In the genomic region with DNA sequence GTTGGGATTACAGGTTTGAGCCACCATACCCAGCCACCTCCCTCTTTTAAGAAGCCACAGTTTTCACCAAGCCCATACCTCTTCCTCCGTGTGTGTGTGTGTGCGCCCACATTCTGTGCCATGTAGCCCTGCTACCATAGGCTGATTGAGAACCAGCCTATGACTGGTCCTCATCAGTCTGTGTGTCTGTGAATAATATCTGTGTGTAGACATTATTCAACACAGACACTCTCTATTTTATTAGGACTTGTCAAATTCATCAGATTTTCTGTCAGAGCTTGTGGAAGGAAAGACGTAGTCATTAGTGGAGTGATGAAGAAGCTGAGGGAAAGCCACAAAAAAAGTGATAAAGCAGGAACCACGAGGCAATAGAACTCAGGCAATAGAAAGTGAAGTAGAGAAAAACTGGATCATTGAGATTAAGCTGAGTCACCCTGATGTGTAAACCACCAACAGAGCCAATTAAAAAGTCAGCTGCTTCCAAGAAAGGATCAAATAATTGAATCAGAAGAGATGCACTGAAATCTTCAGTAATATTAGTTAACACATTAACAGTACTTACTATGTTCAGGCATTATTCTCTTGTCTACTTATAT, we compare ENCODE assay signal across 12 cellular contexts.
DNase-seq lines count a peak whose midpoint lies in the region; ATAC-seq and TF ChIP-seq lines count a peak whose summit lies in the region.
"Had no signal": no experiment of that assay in that cellular context is flagged by ENCODE, and none has a peak within 500 bp of the region (broad histone marks: within the 10 kb centered on the region; RNA-seq: fewer than 3 reads in every experiment).

No MANE protein-coding gene starts in this region.

- H3K4me3 ChIP-seq in brain microvascular endothelial cell (ENCODE audit: low read depth, low read length) = no peak overlapping the region
- H3K4me3 ChIP-seq in naive thymus-derived CD4-positive, alpha-beta T cell (ENCODE audit: low read length) = no peak overlapping the region
- H3K4me3 ChIP-seq: smooth muscle cell had no signal

- DNase-seq in DMS 273 treated with DMSO at 0.1 percent for 48 hours (lab: John Stamatoyannopoulos, UW) (peak; percentile 4), KBM-7 (peak; percentile 32), brain microvascular endothelial cell (peak; percentile 4), dedifferentiated amniotic fluid mesenchymal stem cell (ENCODE audit: extremely low spot score) (no peak)
- DNase-seq in naive thymus-derived CD4-positive, alpha-beta T cell = no peak
- DNase-seq in activated CD4-positive, alpha-beta T cell treated with anti-CD3 and anti-CD28 coated beads for 4 hours = no peak
- DNase-seq: activated effector memory CD4-positive, alpha-beta T cell treated with anti-CD3 and anti-CD28 coated beads, Interleukin-2, amount 50 U/mL, for 16 hours; DMS153; NCI-H2171 treated with DMSO at 0.1 percent for 48 hours had no signal

- no peaks in the 10 kb centered on the region for H3K27me3 ChIP-seq in brain microvascular endothelial cell (replicated peaks)
- no peaks in the 10 kb centered on the region for H3K27me3 ChIP-seq in naive thymus-derived CD4-positive, alpha-beta T cell (ENCODE audit: control insufficient read depth in 2 of 2, insufficient read depth in 2 of 2, low read length in 2 of 2)

- no peaks in the 10 kb centered on the region for H3K36me3 ChIP-seq in brain microvascular endothelial cell (replicated peaks)
- H3K36me3 ChIP-seq in naive thymus-derived CD4-positive, alpha-beta T cell (ENCODE audit: control insufficient read depth in 2 of 3, insufficient read depth in 3 of 3, low read length in 3 of 3) = no peaks in the 10 kb centered on the region

- H3K27me3 Mint-ChIP-seq in naive thymus-derived CD4-positive, alpha-beta T cell = peaks cover 0 to 10% (median 5%) of the 10 kb centered on the region in 5 donors

- H3K4me1 Mint-ChIP-seq in naive thymus-derived CD4-positive, alpha-beta T cell = peaks cover 0 to 3% (median 0%) of the 10 kb centered on the region in 7 donors

- POLR2A ChIA-PET in naive thymus-derived CD4-positive, alpha-beta T cell (lab: Charles Lee) = no interaction called here

- H3K36me3 Mint-ChIP-seq in naive thymus-derived CD4-positive, alpha-beta T cell = no peaks in the 10 kb centered on the region

- no peaks in the 10 kb centered on the region for H3K9me3 ChIP-seq in naive thymus-derived CD4-positive, alpha-beta T cell (ENCODE audit: control insufficient read depth in 2 of 3, low read length in 3 of 3)

- no peak overlapping the region for H3K27ac ChIP-seq in brain microvascular endothelial cell
- no peak overlapping the region for H3K27ac ChIP-seq in naive thymus-derived CD4-positive, alpha-beta T cell (ENCODE audit: low read depth, low read length)

- in situ Hi-C loops in KBM-7 (cut with MboI; ENCODE audit: low pct_unique_long_range_greater_than_20kb, low sequenced_read_pairs) (no loop called here), brain microvascular endothelial cell (cut with HindIII; ENCODE audit: low pct_ligation_motif_present, low sequenced_read_pairs) (no loop called here)

- TF ChIP-seq CTCF in brain microvascular endothelial cell (IDR thresholded peaks at IDR 0.05; ENCODE audit: low read depth, low read length, missing control alignments) = no peak

- H3K4me1 ChIP-seq in naive thymus-derived CD4-positive, alpha-beta T cell (ENCODE audit: control insufficient read depth in 2 of 2, insufficient read depth in 2 of 2, low read length in 2 of 2) = no peaks in the 10 kb centered on the region

- H3K9me3 Mint-ChIP-seq in naive thymus-derived CD4-positive, alpha-beta T cell = peaks cover 0 to 4% (median 0%) of the 10 kb centered on the region in 11 donors

- peak; percentile 41 for ATAC-seq in naive thymus-derived CD4-positive, alpha-beta T cell
- ATAC-seq in GM21381 (IDR thresholded peaks at IDR 0.05; ENCODE audit: unreplicated experiment) (no peak), HG03095 (IDR thresholded peaks at IDR 0.05; ENCODE audit: unreplicated experiment) (no peak)

- no peak overlapping the region for H3K27ac Mint-ChIP-seq in naive thymus-derived CD4-positive, alpha-beta T cell

- intact Hi-C loops in naive thymus-derived CD4-positive, alpha-beta T cell (cut with micrococcal nuclease) = no loop called here

- H3K4me3 Mint-ChIP-seq in naive thymus-derived CD4-positive, alpha-beta T cell = no peak overlapping the region

- CTCF ChIA-PET in naive thymus-derived CD4-positive, alpha-beta T cell (lab: Charles Lee) = no interaction called here

Comparison
In these comparisons a context has a peak if more than half of its experiments do, and no peak if none do; other contexts are left out.
1. DNase-seq: peak in DMS 273 treated with DMSO at 0.1 percent for 48 hours (single experiment), KBM-7 (single experiment) and brain microvascular endothelial cell (single experiment); none in naive thymus-derived CD4-positive, alpha-beta T cell (0 of 9), dedifferentiated amniotic fluid mesenchymal stem cell (single experiment) and activated CD4-positive, alpha-beta T cell treated with anti-CD3 and anti-CD28 coated beads for 4 hours (0 of 2).